In the genomic region with DNA sequence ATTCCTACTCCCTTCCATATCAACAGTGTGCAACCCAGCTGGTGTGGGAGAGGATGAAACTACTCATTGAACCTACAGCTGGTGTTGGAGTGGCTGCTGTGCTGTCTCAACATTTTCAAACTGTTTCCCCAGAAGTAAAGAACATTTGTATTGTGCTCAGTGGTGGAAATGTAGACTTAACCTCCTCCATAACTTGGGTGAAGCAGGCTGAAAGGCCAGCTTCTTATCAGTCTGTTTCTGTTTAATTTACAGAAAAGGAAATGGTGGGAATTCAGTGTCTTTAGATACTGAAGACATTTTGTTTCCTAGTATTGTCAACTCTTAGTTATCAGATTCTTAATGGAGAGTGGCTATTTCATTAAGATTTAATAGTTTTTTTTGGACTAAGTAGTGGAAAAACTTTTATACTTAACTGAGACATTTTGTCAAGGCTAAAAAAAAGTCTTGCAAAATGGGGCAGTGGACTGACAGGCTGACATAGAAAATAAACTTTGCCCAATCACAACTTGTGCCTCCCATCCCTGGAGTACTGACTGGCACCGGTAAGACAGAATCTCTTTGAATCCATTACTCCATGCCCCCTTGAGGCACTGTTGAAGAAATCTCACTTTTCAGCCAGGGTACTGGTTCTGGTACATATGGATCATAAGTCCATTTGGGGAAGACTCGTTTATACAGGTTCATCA, we compare ENCODE assay signal across 30 cellular contexts.
"Had no signal": no experiment of that assay in that cellular context is flagged by ENCODE, and none has a peak within 500 bp of the region (broad histone marks: within the 10 kb centered on the region; RNA-seq: fewer than 3 reads in every experiment).

No MANE protein-coding gene starts in this region.

- H3K4me1 ChIP-seq: left ventricle myocardium inferior had no signal

- H3K4me1 Mint-ChIP-seq: mesothelial cell of epicardium, naive B cell, nephron progenitor cell had no signal

- H3K27me3 Mint-ChIP-seq: activated T-cell treated with anti-CD3 and anti-CD28 coated beads, Interleukin-2, amount 50 U/mL, for 24 hours; activated T-helper 17 cell treated with anti-CD3 and anti-CD28 coated beads, Interleukin-2, amount 50 U/mL, for 72 hours; naive B cell; stimulated activated naive CD8-positive, alpha-beta T cell treated with anti-CD3 and anti-CD28 coated beads, Interleukin-15, Interleukin-2, amounts not matched to agents 100 ng/mL and 50 ng/mL, for 24 hours; T-cell had no signal

- H3K27ac ChIP-seq: brain microvascular endothelial cell, epithelial cell of prostate, left ventricle myocardium inferior, neutrophil, skin epidermis, thoracic aorta had no signal

- H3K27me3 ChIP-seq: brain microvascular endothelial cell, neutrophil had no signal

- H3K9me3 ChIP-seq: left ventricle myocardium inferior, neutrophil, thoracic aorta had no signal

- ATAC-seq: activated T-helper 17 cell treated with anti-CD3 and anti-CD28 coated beads, Interleukin-2, amount 50 U/mL, for 72 hours; sciatic nerve; T-cell had no signal

- H3K9me3 Mint-ChIP-seq: activated T-cell treated with anti-CD3 and anti-CD28 coated beads, Interleukin-2, amount 50 U/mL, for 24 hours; activated T-helper 17 cell treated with anti-CD3 and anti-CD28 coated beads, Interleukin-2, amount 50 U/mL, for 72 hours; mesothelial cell of epicardium; naive B cell; nephron progenitor cell; stimulated activated naive CD8-positive, alpha-beta T cell treated with anti-CD3 and anti-CD28 coated beads, Interleukin-15, Interleukin-2, amounts not matched to agents 100 ng/mL and 50 ng/mL, for 24 hours; T-cell had no signal

- H3K4me3 ChIP-seq: left ventricle myocardium inferior, skin epidermis, thoracic aorta had no signal

- H3K4me3 Mint-ChIP-seq: activated T-cell treated with anti-CD3 and anti-CD28 coated beads, Interleukin-2, amount 50 U/mL, for 24 hours; activated T-helper 17 cell treated with anti-CD3 and anti-CD28 coated beads, Interleukin-2, amount 50 U/mL, for 72 hours; mesothelial cell of epicardium; naive B cell; nephron progenitor cell; stimulated activated naive CD8-positive, alpha-beta T cell treated with anti-CD3 and anti-CD28 coated beads, Interleukin-15, Interleukin-2, amounts not matched to agents 100 ng/mL and 50 ng/mL, for 24 hours; T-cell had no signal

- H3K27ac Mint-ChIP-seq: activated T-helper 17 cell treated with anti-CD3 and anti-CD28 coated beads, Interleukin-2, amount 50 U/mL, for 72 hours; mesothelial cell of epicardium; stimulated activated naive CD8-positive, alpha-beta T cell treated with anti-CD3 and anti-CD28 coated beads, Interleukin-15, Interleukin-2, amounts not matched to agents 100 ng/mL and 50 ng/mL, for 24 hours had no signal

- FAIRE-seq: astrocyte, frontal cortex, urothelium cell line had no signal

- DNase-seq: activated CD4-positive, alpha-beta T cell treated with anti-CD3 and anti-CD28 coated beads for 4 hours; activated CD4-positive, alpha-beta T cell treated with anti-CD3 and anti-CD28 coated beads, Interleukin-2, amount 50 U/mL, for 4 hours; activated CD4-positive, CD25-positive, alpha-beta regulatory T cell; activated CD8-positive, alpha-beta memory T cell treated with anti-CD3 and anti-CD28 coated beads, Interleukin-2, amount 50 U/mL, for 48 hours; activated gamma-delta T cell treated with Interleukin-2 at 50 U/mL for 16 hours; activated naive CD4-positive, alpha-beta T cell treated with anti-CD3 and anti-CD28 coated beads, Interleukin-2, amount 50 U/mL, for 16 hours; activated T-cell treated with anti-CD3 and anti-CD28 coated beads, Interleukin-2, amount 50 U/mL, for 24 hours; amniotic stem cell; brain microvascular endothelial cell; caudate nucleus; cortex of kidney; kidney glomerular epithelial cell; left ventricle myocardium inferior; naive B cell; nephron progenitor cell; stimulated activated CD4-positive, alpha-beta T cell treated with anti-CD3 and anti-CD28 coated beads, Interleukin-12 subunit alpha, Interleukin-12 subunit beta, amount 100 ng/mL, for 4 hours; stimulated activated CD4-positive, alpha-beta T cell treated with anti-CD3 and anti-CD28 coated beads, Interleukin-4, amount 100 ng/mL, for 1 hour; T-cell; trophoblast cell had no signal
